Comparison of ENCODE assay signal across 22 cellular contexts in the genomic region with DNA sequence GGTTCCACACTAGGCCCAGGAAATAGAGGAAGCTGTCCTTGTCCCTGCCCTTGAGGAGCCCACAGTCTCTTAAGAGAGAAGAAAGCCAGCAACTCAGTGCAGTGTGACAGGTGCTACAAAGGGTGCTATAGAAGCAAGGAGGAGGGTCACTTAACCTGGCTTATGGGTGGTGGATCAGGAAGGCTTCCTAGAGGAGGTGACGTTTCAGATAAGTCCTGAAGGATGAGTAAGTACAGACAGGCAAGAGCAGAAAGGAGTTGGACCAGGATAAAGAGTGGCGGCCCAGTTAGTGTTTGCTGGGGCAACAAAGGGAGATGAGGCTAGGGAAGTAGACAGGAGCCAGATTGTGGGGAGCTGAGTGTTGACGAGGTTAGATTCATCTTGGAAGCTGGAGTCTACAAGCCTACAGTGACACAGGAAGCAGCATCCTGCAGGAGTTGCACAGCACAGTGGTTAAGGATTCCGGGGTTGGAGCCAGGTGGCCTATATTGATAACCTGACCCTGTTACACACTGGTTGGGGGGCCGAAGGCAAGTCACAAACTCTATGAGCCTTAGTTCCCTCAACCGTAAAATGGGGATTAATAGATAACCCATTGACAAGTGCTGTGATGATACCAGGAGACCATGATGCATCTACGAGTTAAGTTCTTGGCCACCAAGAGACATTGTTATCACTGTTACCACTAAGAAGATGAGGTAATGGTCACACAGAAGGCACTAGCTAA. TPM values are rescaled to one million over a fixed set of nuclear protein-coding genes. Genes with fewer than 3 reads are reported as not detected.
"Had no signal": no experiment of that assay in that cellular context is flagged by ENCODE, and none has a peak within 500 bp of the region (broad histone marks: within the 10 kb centered on the region; RNA-seq: fewer than 3 reads in every experiment).

No MANE protein-coding gene starts in this region.

- H3K4me3 ChIP-seq: MG63 had no signal

- H3K27ac ChIP-seq: RWPE1 had no signal

- ATAC-seq: Panc1, PC-3 had no signal

- H3K9ac ChIP-seq: SK-N-SH had no signal

- FAIRE-seq: HTR-8/SVneo had no signal

- H3K9me3 ChIP-seq: MG63, SK-N-SH had no signal

- DNase-seq: KBM-7, MG63, NCI-H1092 treated with DMSO at 0.1 percent for 48 hours, NCI-H1436, NCI-H187, NCI-H2029, NCI-H2081 treated with DMSO at 0.1 percent for 48 hours, NCI-H2171, NCI-H226, NCI-H446, NCI-H510A, NCI-H524 treated with DMSO at 0.1 percent for 48 hours, NCI-H69, NCI-H774, PC-3, SHP77, SK-N-SH had no signal

- H3K36me3 ChIP-seq: MG63 had no signal

- H3K4me2 ChIP-seq: SK-N-SH had no signal

RNA-seq across cellular contexts. Expression of a gene that starts 5.4 kb away (rescaled TPM):
- total RNA-seq: LHCN-M2 had no signal
- polyA plus RNA-seq: IgD-negative memory B cell had no signal
